Comparison of ENCODE assay signal across 20 cellular contexts in genomic region chr5:78661691-78662090, GRCh38.
DNase-seq lines count a peak whose midpoint lies in the region; ATAC-seq, FAIRE-seq and TF ChIP-seq lines count a peak whose summit lies in the region.
"Had no signal": no experiment of that assay in that cellular context is flagged by ENCODE, and none has a peak within 500 bp of the region (broad histone marks: within the 10 kb centered on the region; RNA-seq: fewer than 3 reads in every experiment).

No MANE protein-coding gene starts in this region.

- ATAC-seq in GM19025 (IDR thresholded peaks at IDR 0.05; ENCODE audit: low read depth, unreplicated experiment) (peak; percentile 65), GM21825 (IDR thresholded peaks at IDR 0.05; ENCODE audit: unreplicated experiment) (peak; percentile 71), HG03139 (IDR thresholded peaks at IDR 0.05; ENCODE audit: unreplicated experiment) (peak; percentile 56)
- ATAC-seq: Panc1 had no signal

- no peak overlapping the region for H3K27ac ChIP-seq in WERI-Rb-1
- H3K27ac ChIP-seq: ascending aorta; BLaER1 treated with 17β-estradiol and CSF1 and Interleukin-3, amounts not matched to agents 10 nM and 100 nM; skin epidermis had no signal

- TF ChIP-seq CTCF in nephron progenitor cell (IDR thresholded peaks at IDR 0.05) (no peak), WERI-Rb-1 (IDR thresholded peaks at IDR 0.05; ENCODE audit: low read depth, low read length) (no peak), D721Med (IDR thresholded peaks at IDR 0.05; ENCODE audit: insufficient read depth, missing control alignments) (no peak)

- no peaks in the 10 kb centered on the region for H3K36me3 ChIP-seq in WERI-Rb-1
- H3K36me3 ChIP-seq: ascending aorta; BLaER1 treated with 17β-estradiol and CSF1 and Interleukin-3, amounts not matched to agents 10 nM and 100 nM had no signal

- H3K9me3 ChIP-seq in WERI-Rb-1 (ENCODE audit: severe bottlenecking), result no peaks in the 10 kb centered on the region
- H3K9me3 ChIP-seq: ascending aorta; BLaER1 treated with 17β-estradiol and CSF1 and Interleukin-3, amounts not matched to agents 10 nM and 100 nM had no signal

- H3K9me3 Mint-ChIP-seq in nephron progenitor cell, result peaks cover 5% of the 10 kb centered on the region
- H3K9me3 Mint-ChIP-seq: activated T-helper 1 cell treated with anti-CD3 and anti-CD28 coated beads, Interleukin-12 subunit alpha, Interleukin-12 subunit beta, Interleukin-2, Interleukin-4 antibody, amounts not matched to agents 30 ng/mL and 10 ng/mL and 1 ng/mL, durations not matched to agents 14 hours and 24 hours and 36 hours; T-helper 1 cell treated with Interleukin-12 subunit alpha and Interleukin-12 subunit beta and Interleukin-4 antibody, amounts not matched to agents 30 μg/mL and 1 μg/mL, for 36 hours had no signal

- no peaks in the 10 kb centered on the region for H3K36me3 Mint-ChIP-seq in nephron progenitor cell (ENCODE audit: low read depth)

- peak overlapping the region; percentile 64 for H3K27ac Mint-ChIP-seq in nephron progenitor cell
- H3K27ac Mint-ChIP-seq: activated T-helper 1 cell treated with anti-CD3 and anti-CD28 coated beads, Interleukin-12 subunit alpha, Interleukin-12 subunit beta, Interleukin-2, Interleukin-4 antibody, amounts not matched to agents 30 ng/mL and 10 ng/mL and 1 ng/mL, durations not matched to agents 14 hours and 24 hours and 36 hours; T-helper 1 cell treated with Interleukin-12 subunit alpha and Interleukin-12 subunit beta and Interleukin-4 antibody, amounts not matched to agents 30 μg/mL and 1 μg/mL, for 36 hours had no signal

- FAIRE-seq in D721Med (lab: Jason Lieb, UNC), result no peak

- peaks cover 16% of the 10 kb centered on the region for H3K27me3 Mint-ChIP-seq in nephron progenitor cell (ENCODE audit: low read depth, poor library complexity)

- no peak overlapping the region for H3K4me3 Mint-ChIP-seq in nephron progenitor cell
- H3K4me3 Mint-ChIP-seq: activated T-helper 1 cell treated with anti-CD3 and anti-CD28 coated beads, Interleukin-12 subunit alpha, Interleukin-12 subunit beta, Interleukin-2, Interleukin-4 antibody, amounts not matched to agents 30 ng/mL and 10 ng/mL and 1 ng/mL, durations not matched to agents 14 hours and 24 hours and 36 hours; T-helper 1 cell treated with Interleukin-12 subunit alpha and Interleukin-12 subunit beta and Interleukin-4 antibody, amounts not matched to agents 30 μg/mL and 1 μg/mL, for 36 hours had no signal

- peaks cover 27% of the 10 kb centered on the region for H3K4me1 Mint-ChIP-seq in nephron progenitor cell

- DNase-seq in nephron progenitor cell (no peak), WERI-Rb-1 (no peak), D721Med (ENCODE audit: insufficient read length, low spot score) (no peak), NCI-H187 treated with DMSO at 0.1 percent for 48 hours (lab: John Stamatoyannopoulos, UW) (no peak)
- DNase-seq: activated CD4-positive, alpha-beta T cell treated with anti-CD3 and anti-CD28 coated beads for 48 hours; dermis blood vessel endothelial cell; IMR-90; NCI-H1417 treated with DMSO at 0.1 percent for 48 hours; NCI-H524; nucleus accumbens; substantia nigra had no signal

- H3K4me3 ChIP-seq in WERI-Rb-1 (ENCODE audit: low read depth, low read length), result no peak overlapping the region
- H3K4me3 ChIP-seq: ascending aorta; BLaER1 treated with 17β-estradiol and CSF1 and Interleukin-3, amounts not matched to agents 10 nM and 100 nM; skin epidermis had no signal

- H3K27me3 ChIP-seq in WERI-Rb-1 (ENCODE audit: insufficient read depth, low read depth, severe bottlenecking), result no peaks in the 10 kb centered on the region
- H3K27me3 ChIP-seq: ascending aorta; BLaER1 treated with 17β-estradiol and CSF1 and Interleukin-3, amounts not matched to agents 10 nM and 100 nM had no signal
